1 cellular context compared by ENCODE assay signal in the genomic region with DNA sequence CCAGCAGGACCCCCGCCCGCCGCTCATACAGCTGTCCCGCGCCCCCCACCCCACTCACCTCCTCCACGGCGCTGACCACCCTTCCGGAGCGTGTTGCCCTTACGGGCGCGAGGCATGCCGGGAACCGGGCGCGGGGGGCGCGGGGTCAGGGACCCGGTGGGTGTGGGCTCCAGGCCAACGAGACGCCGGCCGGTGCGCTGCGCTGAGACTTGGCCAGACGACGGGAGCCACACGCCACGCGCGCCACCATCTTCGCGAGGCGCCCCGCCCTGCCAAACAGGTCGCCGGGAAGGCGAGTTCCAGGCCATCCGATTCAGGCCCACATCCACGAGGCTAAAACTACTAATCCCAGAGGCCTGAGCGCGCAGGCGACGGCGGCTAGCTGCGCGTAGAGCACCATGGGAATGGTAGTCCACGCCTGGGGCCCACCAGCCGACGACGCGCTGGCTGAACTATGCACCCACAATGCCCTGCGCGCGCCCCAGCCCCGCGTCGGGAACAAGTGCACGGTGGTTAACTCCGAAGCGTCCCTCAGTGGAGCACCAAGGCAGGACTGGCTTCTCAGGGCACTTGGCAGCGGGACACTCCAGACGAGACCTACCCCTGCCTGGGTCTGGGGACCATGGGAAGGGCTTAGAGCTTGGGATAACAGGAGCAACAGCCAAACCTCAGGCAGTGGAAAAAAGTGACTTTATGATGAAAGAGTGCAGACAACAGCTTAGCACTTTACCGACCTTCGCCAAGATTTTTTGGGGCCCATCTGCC.
TF ChIP-seq lines count a peak whose summit lies in the region.

A gene with protein sequence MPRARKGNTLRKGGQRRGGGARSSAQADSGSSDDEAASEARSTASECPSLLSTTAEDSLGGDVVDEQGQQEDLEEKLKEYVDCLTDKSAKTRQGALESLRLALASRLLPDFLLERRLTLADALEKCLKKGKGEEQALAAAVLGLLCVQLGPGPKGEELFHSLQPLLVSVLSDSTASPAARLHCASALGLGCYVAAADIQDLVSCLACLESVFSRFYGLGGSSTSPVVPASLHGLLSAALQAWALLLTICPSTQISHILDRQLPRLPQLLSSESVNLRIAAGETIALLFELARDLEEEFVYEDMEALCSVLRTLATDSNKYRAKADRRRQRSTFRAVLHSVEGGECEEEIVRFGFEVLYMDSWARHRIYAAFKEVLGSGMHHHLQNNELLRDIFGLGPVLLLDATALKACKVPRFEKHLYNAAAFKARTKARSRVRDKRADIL (minus strand): TSS at position 271 of the 765 bp plus-strand sequence. CDS start 155 bp downstream, at position 116.

TF ChIP-seq in HepG2, 621 proteins besides CTCF, POLR2A, EP300 and RAD21 (continued from another document and continues in another):
- no peak; the same call in 1 of the 2 replicates for TF ChIP-seq KDM4B (CRISPR knock-in tag; IDR thresholded peaks at IDR 0.05)
- TF ChIP-seq, protein P1, sequence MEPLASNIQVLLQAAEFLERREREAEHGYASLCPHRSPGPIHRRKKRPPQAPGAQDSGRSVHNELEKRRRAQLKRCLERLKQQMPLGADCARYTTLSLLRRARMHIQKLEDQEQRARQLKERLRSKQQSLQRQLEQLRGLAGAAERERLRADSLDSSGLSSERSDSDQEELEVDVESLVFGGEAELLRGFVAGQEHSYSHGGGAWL (CRISPR knock-in tag; IDR thresholded peaks at IDR 0.05), result peak; percentile 84
- TF ChIP-seq, protein P2, sequence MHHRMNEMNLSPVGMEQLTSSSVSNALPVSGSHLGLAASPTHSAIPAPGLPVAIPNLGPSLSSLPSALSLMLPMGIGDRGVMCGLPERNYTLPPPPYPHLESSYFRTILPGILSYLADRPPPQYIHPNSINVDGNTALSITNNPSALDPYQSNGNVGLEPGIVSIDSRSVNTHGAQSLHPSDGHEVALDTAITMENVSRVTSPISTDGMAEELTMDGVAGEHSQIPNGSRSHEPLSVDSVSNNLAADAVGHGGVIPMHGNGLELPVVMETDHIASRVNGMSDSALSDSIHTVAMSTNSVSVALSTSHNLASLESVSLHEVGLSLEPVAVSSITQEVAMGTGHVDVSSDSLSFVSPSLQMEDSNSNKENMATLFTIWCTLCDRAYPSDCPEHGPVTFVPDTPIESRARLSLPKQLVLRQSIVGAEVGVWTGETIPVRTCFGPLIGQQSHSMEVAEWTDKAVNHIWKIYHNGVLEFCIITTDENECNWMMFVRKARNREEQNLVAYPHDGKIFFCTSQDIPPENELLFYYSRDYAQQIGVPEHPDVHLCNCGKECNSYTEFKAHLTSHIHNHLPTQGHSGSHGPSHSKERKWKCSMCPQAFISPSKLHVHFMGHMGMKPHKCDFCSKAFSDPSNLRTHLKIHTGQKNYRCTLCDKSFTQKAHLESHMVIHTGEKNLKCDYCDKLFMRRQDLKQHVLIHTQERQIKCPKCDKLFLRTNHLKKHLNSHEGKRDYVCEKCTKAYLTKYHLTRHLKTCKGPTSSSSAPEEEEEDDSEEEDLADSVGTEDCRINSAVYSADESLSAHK (CRISPR knock-in tag; IDR thresholded peaks at IDR 0.05; ENCODE audit: borderline replicate concordance), result no peak
- TF ChIP-seq DNMT1 (CRISPR knock-in tag; IDR thresholded peaks at IDR 0.05), result 0 out of 2 replicates have a peak, but pooled peaks have one; percentile 62
- no peak for TF ChIP-seq ETV5 (CRISPR knock-in tag; IDR thresholded peaks at IDR 0.05; ENCODE audit: borderline replicate concordance)
- TF ChIP-seq TCF7L2 (IDR thresholded peaks at IDR 0.05; ENCODE audit: low read depth, low read length), result no peak
- peak; percentile 79 for TF ChIP-seq ZNF883 (CRISPR knock-in tag; IDR thresholded peaks at IDR 0.05; ENCODE audit: not compliant biosample characterization)
- no peak for TF ChIP-seq ZNF83 (CRISPR knock-in tag; IDR thresholded peaks at IDR 0.05; ENCODE audit: borderline replicate concordance)
- no peak; the same call in 1 of the 2 replicates for TF ChIP-seq HMG20B (CRISPR knock-in tag; conservative IDR thresholded peaks at IDR 0.05)
- TF ChIP-seq XBP1 (CRISPR knock-in tag; IDR thresholded peaks at IDR 0.05), result no peak
- 0 out of 2 replicates have a peak, but pooled peaks have one; percentile 2 for TF ChIP-seq ZSCAN21 (CRISPR knock-in tag; IDR thresholded peaks at IDR 0.05; ENCODE audit: borderline replicate concordance)
- TF ChIP-seq BRD4 (CRISPR knock-in tag; IDR thresholded peaks at IDR 0.05), result no peak; the same call in 1 of the 2 replicates
- TF ChIP-seq, protein P3, sequence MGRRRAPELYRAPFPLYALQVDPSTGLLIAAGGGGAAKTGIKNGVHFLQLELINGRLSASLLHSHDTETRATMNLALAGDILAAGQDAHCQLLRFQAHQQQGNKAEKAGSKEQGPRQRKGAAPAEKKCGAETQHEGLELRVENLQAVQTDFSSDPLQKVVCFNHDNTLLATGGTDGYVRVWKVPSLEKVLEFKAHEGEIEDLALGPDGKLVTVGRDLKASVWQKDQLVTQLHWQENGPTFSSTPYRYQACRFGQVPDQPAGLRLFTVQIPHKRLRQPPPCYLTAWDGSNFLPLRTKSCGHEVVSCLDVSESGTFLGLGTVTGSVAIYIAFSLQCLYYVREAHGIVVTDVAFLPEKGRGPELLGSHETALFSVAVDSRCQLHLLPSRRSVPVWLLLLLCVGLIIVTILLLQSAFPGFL (CRISPR knock-in tag; IDR thresholded peaks at IDR 0.05), result no peak
- peak; percentile 95; the same call in 1 of the 2 replicates for TF ChIP-seq ZNF788 (CRISPR knock-in tag; IDR thresholded peaks at IDR 0.05; ENCODE audit: borderline replicate concordance)
- TF ChIP-seq BCL6 (CRISPR knock-in tag; IDR thresholded peaks at IDR 0.05), result 0 out of 2 replicates have a peak, but pooled peaks have one; percentile 9
- TF ChIP-seq, protein P4, sequence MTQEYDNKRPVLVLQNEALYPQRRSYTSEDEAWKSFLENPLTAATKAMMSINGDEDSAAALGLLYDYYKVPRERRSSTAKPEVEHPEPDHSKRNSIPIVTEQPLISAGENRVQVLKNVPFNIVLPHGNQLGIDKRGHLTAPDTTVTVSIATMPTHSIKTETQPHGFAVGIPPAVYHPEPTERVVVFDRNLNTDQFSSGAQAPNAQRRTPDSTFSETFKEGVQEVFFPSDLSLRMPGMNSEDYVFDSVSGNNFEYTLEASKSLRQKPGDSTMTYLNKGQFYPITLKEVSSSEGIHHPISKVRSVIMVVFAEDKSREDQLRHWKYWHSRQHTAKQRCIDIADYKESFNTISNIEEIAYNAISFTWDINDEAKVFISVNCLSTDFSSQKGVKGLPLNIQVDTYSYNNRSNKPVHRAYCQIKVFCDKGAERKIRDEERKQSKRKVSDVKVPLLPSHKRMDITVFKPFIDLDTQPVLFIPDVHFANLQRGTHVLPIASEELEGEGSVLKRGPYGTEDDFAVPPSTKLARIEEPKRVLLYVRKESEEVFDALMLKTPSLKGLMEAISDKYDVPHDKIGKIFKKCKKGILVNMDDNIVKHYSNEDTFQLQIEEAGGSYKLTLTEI (CRISPR knock-in tag; conservative IDR thresholded peaks at IDR 0.05), result no peak
- no peak for TF ChIP-seq ZFP36 (IDR thresholded peaks at IDR 0.05; ENCODE audit: borderline replicate concordance, low read depth, low read length, partially characterized antibody)
- TF ChIP-seq NCOR1 (IDR thresholded peaks at IDR 0.05; ENCODE audit: borderline replicate concordance, low read length), result peak; percentile 51; the same call in 1 of the 2 replicates
- TF ChIP-seq, protein P5, sequence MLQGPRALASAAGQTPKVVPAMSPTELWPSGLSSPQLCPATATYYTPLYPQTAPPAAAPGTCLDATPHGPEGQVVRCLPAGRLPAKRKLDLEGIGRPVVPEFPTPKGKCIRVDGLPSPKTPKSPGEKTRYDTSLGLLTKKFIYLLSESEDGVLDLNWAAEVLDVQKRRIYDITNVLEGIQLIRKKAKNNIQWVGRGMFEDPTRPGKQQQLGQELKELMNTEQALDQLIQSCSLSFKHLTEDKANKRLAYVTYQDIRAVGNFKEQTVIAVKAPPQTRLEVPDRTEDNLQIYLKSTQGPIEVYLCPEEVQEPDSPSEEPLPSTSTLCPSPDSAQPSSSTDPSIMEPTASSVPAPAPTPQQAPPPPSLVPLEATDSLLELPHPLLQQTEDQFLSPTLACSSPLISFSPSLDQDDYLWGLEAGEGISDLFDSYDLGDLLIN (CRISPR knock-in tag; IDR thresholded peaks at IDR 0.05; ENCODE audit: borderline replicate concordance), result peak; percentile 94; the same call in 1 of the 2 replicates
- TF ChIP-seq, protein P6, sequence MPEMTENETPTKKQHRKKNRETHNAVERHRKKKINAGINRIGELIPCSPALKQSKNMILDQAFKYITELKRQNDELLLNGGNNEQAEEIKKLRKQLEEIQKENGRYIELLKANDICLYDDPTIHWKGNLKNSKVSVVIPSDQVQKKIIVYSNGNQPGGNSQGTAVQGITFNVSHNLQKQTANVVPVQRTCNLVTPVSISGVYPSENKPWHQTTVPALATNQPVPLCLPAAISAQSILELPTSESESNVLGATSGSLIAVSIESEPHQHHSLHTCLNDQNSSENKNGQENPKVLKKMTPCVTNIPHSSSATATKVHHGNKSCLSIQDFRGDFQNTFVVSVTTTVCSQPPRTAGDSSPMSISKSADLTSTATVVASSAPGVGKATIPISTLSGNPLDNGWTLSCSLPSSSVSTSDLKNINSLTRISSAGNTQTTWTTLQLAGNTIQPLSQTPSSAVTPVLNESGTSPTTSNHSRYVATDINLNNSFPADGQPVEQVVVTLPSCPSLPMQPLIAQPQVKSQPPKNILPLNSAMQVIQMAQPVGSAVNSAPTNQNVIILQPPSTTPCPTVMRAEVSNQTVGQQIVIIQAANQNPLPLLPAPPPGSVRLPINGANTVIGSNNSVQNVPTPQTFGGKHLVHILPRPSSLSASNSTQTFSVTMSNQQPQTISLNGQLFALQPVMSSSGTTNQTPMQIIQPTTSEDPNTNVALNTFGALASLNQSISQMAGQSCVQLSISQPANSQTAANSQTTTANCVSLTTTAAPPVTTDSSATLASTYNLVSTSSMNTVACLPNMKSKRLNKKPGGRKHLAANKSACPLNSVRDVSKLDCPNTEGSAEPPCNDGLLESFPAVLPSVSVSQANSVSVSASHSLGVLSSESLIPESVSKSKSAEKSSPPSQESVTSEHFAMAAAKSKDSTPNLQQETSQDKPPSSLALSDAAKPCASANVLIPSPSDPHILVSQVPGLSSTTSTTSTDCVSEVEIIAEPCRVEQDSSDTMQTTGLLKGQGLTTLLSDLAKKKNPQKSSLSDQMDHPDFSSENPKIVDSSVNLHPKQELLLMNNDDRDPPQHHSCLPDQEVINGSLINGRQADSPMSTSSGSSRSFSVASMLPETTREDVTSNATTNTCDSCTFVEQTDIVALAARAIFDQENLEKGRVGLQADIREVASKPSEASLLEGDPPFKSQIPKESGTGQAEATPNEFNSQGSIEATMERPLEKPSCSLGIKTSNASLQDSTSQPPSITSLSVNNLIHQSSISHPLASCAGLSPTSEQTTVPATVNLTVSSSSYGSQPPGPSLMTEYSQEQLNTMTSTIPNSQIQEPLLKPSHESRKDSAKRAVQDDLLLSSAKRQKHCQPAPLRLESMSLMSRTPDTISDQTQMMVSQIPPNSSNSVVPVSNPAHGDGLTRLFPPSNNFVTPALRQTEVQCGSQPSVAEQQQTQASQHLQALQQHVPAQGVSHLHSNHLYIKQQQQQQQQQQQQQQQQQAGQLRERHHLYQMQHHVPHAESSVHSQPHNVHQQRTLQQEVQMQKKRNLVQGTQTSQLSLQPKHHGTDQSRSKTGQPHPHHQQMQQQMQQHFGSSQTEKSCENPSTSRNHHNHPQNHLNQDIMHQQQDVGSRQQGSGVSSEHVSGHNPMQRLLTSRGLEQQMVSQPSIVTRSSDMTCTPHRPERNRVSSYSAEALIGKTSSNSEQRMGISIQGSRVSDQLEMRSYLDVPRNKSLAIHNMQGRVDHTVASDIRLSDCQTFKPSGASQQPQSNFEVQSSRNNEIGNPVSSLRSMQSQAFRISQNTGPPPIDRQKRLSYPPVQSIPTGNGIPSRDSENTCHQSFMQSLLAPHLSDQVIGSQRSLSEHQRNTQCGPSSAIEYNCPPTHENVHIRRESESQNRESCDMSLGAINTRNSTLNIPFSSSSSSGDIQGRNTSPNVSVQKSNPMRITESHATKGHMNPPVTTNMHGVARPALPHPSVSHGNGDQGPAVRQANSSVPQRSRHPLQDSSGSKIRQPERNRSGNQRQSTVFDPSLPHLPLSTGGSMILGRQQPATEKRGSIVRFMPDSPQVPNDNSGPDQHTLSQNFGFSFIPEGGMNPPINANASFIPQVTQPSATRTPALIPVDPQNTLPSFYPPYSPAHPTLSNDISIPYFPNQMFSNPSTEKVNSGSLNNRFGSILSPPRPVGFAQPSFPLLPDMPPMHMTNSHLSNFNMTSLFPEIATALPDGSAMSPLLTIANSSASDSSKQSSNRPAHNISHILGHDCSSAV (CRISPR knock-in tag; IDR thresholded peaks at IDR 0.05; ENCODE audit: borderline replicate concordance), result no peak
- TF ChIP-seq SNAPC2 (CRISPR knock-in tag; IDR thresholded peaks at IDR 0.05), result no peak
- peak; percentile 63; the same call in 1 of the 2 replicates for TF ChIP-seq ZNF547 (CRISPR knock-in tag; IDR thresholded peaks at IDR 0.05)
- no peak for TF ChIP-seq FIP1L1 (IDR thresholded peaks at IDR 0.05; ENCODE audit: borderline replicate concordance, insufficient read depth, low read depth, low read length)
- TF ChIP-seq, protein P7, sequence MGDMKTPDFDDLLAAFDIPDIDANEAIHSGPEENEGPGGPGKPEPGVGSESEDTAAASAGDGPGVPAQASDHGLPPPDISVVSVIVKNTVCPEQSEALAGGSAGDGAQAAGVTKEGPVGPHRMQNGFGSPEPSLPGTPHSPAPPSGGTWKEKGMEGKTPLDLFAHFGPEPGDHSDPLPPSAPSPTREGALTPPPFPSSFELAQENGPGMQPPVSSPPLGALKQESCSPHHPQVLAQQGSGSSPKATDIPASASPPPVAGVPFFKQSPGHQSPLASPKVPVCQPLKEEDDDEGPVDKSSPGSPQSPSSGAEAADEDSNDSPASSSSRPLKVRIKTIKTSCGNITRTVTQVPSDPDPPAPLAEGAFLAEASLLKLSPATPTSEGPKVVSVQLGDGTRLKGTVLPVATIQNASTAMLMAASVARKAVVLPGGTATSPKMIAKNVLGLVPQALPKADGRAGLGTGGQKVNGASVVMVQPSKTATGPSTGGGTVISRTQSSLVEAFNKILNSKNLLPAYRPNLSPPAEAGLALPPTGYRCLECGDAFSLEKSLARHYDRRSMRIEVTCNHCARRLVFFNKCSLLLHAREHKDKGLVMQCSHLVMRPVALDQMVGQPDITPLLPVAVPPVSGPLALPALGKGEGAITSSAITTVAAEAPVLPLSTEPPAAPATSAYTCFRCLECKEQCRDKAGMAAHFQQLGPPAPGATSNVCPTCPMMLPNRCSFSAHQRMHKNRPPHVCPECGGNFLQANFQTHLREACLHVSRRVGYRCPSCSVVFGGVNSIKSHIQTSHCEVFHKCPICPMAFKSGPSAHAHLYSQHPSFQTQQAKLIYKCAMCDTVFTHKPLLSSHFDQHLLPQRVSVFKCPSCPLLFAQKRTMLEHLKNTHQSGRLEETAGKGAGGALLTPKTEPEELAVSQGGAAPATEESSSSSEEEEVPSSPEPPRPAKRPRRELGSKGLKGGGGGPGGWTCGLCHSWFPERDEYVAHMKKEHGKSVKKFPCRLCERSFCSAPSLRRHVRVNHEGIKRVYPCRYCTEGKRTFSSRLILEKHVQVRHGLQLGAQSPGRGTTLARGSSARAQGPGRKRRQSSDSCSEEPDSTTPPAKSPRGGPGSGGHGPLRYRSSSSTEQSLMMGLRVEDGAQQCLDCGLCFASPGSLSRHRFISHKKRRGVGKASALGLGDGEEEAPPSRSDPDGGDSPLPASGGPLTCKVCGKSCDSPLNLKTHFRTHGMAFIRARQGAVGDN (CRISPR knock-in tag; IDR thresholded peaks at IDR 0.05), result peak; percentile 92
- peak; percentile 66; the same call in 1 of the 2 replicates for TF ChIP-seq ZNF552 (CRISPR knock-in tag; IDR thresholded peaks at IDR 0.05; ENCODE audit: borderline replicate concordance)
- TF ChIP-seq YEATS2 (CRISPR knock-in tag; IDR thresholded peaks at IDR 0.05; ENCODE audit: borderline replicate concordance), result peak; percentile 83; the same call in 1 of the 2 replicates
- peak; percentile 52; the same call in 1 of the 2 replicates for TF ChIP-seq ZSCAN9 (CRISPR knock-in tag; IDR thresholded peaks at IDR 0.05; ENCODE audit: borderline replicate concordance)
- TF ChIP-seq ZNF274 (CRISPR knock-in tag; IDR thresholded peaks at IDR 0.05), result peak; percentile 48; the same call in 1 of the 2 replicates
- TF ChIP-seq ZFP1 (CRISPR knock-in tag; IDR thresholded peaks at IDR 0.05), result no peak; the same call in 1 of the 2 replicates
- peak; percentile 100 for TF ChIP-seq HCFC1 (IDR thresholded peaks at IDR 0.05; ENCODE audit: low read depth, low read length)
